ENCODE assay signal across 8 cellular contexts in genomic region chr20:973785-974194, GRCh38. TPM values are rescaled to one million over a fixed set of nuclear protein-coding genes. Genes with fewer than 3 reads are reported as not detected.
DNase-seq lines count a peak whose midpoint lies in the region; ATAC-seq and TF ChIP-seq lines count a peak whose summit lies in the region.

No MANE protein-coding gene starts in this region.

- DNase-seq in DMS 273 (lab: John Stamatoyannopoulos, UW; ENCODE audit: unreplicated experiment) (peak; percentile 63), DMS 273 treated with DMSO at 0.1 percent for 48 hours (lab: John Stamatoyannopoulos, UW) (no peak), GM23338 (ENCODE audit: low spot score) (peak; percentile 83), astrocyte of the hippocampus (ENCODE audit: low read depth, low spot score) (peak; percentile 3), lung microvascular endothelial cell (ENCODE audit: low read depth in 2 of 2) (peak; percentile 21 to 34), prostate gland (ENCODE audit: low spot score) (no peak)

- peaks cover 2% of the 10 kb centered on the region; the same call in 1 of the 3 replicates for H3K4me1 Mint-ChIP-seq in GM23338

- 9% methylated on average over 6 of the region's 6 CpGs for WGBS in prostate gland

- H3K9me3 Mint-ChIP-seq in GM23338, result no peaks in the 10 kb centered on the region; the same call in 2 of the 3 replicates

- no peaks in the 10 kb centered on the region for H3K9me3 ChIP-seq in OCI-LY1 (ENCODE audit: low read length)
- no peaks in the 10 kb centered on the region for H3K9me3 ChIP-seq in prostate gland

- no peaks in the 10 kb centered on the region for H3K79me2 ChIP-seq in GM23338 (replicated peaks; ENCODE audit: insufficient read depth)
- H3K79me2 ChIP-seq in OCI-LY1 (ENCODE audit: insufficient read depth, low read length), result no peaks in the 10 kb centered on the region

- no peak overlapping the region for H2AFZ ChIP-seq in GM23338
- H2AFZ ChIP-seq in OCI-LY1 (ENCODE audit: low read length), result peak overlapping the region; percentile 90; the same call in 1 of the 2 replicates

- H4K20me1 ChIP-seq in GM23338 (replicated peaks; ENCODE audit: insufficient read depth) (no peaks in the 10 kb centered on the region), OCI-LY1 (ENCODE audit: insufficient read depth, low read length) (no peaks in the 10 kb centered on the region)

- no peak for TF ChIP-seq POLR2A in prostate gland (IDR thresholded peaks at IDR 0.05)

- H3K27ac ChIP-seq in GM23338 (ENCODE audit: low read depth) (no peak overlapping the region), OCI-LY1 (ENCODE audit: low read depth, low read length, poor library complexity, severe bottlenecking) (no peak overlapping the region), prostate gland (no peak overlapping the region)

- no peak overlapping the region for H3K4me3 ChIP-seq in GM23338
- no peak overlapping the region for H3K4me3 ChIP-seq in OCI-LY1 (ENCODE audit: low read depth, low read length, poor library complexity, severe bottlenecking)
- no peak overlapping the region for H3K4me3 ChIP-seq in prostate gland

- H3F3A ChIP-seq in GM23338 (replicated peaks; ENCODE audit: low read depth) (no peaks in the 10 kb centered on the region), OCI-LY1 (ENCODE audit: insufficient read depth, low read length) (no peaks in the 10 kb centered on the region)

- no peaks in the 10 kb centered on the region for H3K27me3 ChIP-seq in GM23338 (ENCODE audit: insufficient read depth)
- no peaks in the 10 kb centered on the region; the same call in 1 of the 2 replicates for H3K27me3 ChIP-seq in OCI-LY1 (ENCODE audit: insufficient read depth, low read length)
- H3K27me3 ChIP-seq in prostate gland (replicated peaks; ENCODE audit: insufficient read depth), result no peaks in the 10 kb centered on the region

- H3K9ac ChIP-seq in OCI-LY1 (ENCODE audit: low read length), result no peak overlapping the region

- H3K4me1 ChIP-seq in GM23338 (ENCODE audit: insufficient read depth), result no peaks in the 10 kb centered on the region
- H3K4me1 ChIP-seq in OCI-LY1 (ENCODE audit: insufficient read depth, low read length, severe bottlenecking), result peaks cover 2% of the 10 kb centered on the region
- no peaks in the 10 kb centered on the region for H3K4me1 ChIP-seq in prostate gland (replicated peaks)

- H3K27ac Mint-ChIP-seq in GM23338, result no peak overlapping the region

- H3K4me2 ChIP-seq in GM23338 (no peak overlapping the region), OCI-LY1 (ENCODE audit: low read length) (no peak overlapping the region)

- TF ChIP-seq CTCF in GM23338 (conservative IDR thresholded peaks at IDR 0.05; ENCODE audit: low read depth in 2 of 2), result peak; percentile 66 to 81
- peak; percentile 61 for TF ChIP-seq CTCF in OCI-LY1 (IDR thresholded peaks at IDR 0.05; ENCODE audit: low read length)
- TF ChIP-seq CTCF in prostate gland (IDR thresholded peaks at IDR 0.05), result peak in 1 of 4 experiments; percentile 22

- no peaks in the 10 kb centered on the region for H3K36me3 Mint-ChIP-seq in GM23338 (ENCODE audit: low read depth)

- peaks cover 10% of the 10 kb centered on the region for H3K27me3 Mint-ChIP-seq in GM23338 (ENCODE audit: insufficient read depth, low read depth, poor library complexity)

- H3K9me2 ChIP-seq in GM23338 (ENCODE audit: insufficient read depth) (no peaks in the 10 kb centered on the region), OCI-LY1 (ENCODE audit: low read depth, low read length) (no peaks in the 10 kb centered on the region)

- ATAC-seq in GM23338 (peak; percentile 93), HG02610 (IDR thresholded peaks at IDR 0.05; ENCODE audit: unreplicated experiment) (no peak)

- intact Hi-C loops in prostate gland (cut with DNase I), result no loop called here

- no peaks in the 10 kb centered on the region for H3K36me3 ChIP-seq in GM23338 (ENCODE audit: insufficient read depth)
- H3K36me3 ChIP-seq in OCI-LY1 (ENCODE audit: insufficient read depth, low read length), result no peaks in the 10 kb centered on the region
- H3K36me3 ChIP-seq in prostate gland, result no peaks in the 10 kb centered on the region

- no peak overlapping the region for H3K4me3 Mint-ChIP-seq in GM23338

TF ChIP-seq in GM23338, 12 proteins besides CTCF, POLR2A, EP300 and RAD21:
- TF ChIP-seq NANOG (IDR thresholded peaks at IDR 0.05; ENCODE audit: borderline replicate concordance), result no peak
- TF ChIP-seq ETS1 (IDR thresholded peaks at IDR 0.05), result no peak
- TF ChIP-seq STAT1 (IDR thresholded peaks at IDR 0.05; ENCODE audit: unreplicated experiment), result no peak
- no peak for TF ChIP-seq ZNF114 (CRISPR knock-in tag; IDR thresholded peaks at IDR 0.05)
- TF ChIP-seq JUNB (IDR thresholded peaks at IDR 0.05; ENCODE audit: unreplicated experiment), result no peak
- TF ChIP-seq REST (IDR thresholded peaks at IDR 0.05; ENCODE audit: unreplicated experiment), result no peak
- no peak for TF ChIP-seq POLR2AphosphoS5 (IDR thresholded peaks at IDR 0.05; ENCODE audit: low read depth)
- TF ChIP-seq CREB1 (CRISPR knock-in tag; IDR thresholded peaks at IDR 0.05; ENCODE audit: low read depth), result no peak; the same call in 1 of the 2 replicates

RNA-seq across cellular contexts. Expression of gene RSPO4, which starts 28.3 kb away (rescaled TPM):
- 0.74 and 2.8 TPM in 2 replicates for total RNA-seq in GM23338 (2014; rRNA removed; shearing (Covaris generic))
- polyA plus RNA-seq in GM23338 (2016; fragmentation: Nextera tagmentation; extraction: Ambion mirVana), result 3.6 and 4.5 TPM in 2 replicates
- total RNA-seq in lung microvascular endothelial cell (not detected in 2 replicates), prostate gland (1 to 10 TPM in 1 of 2 donors, not detected in 1; 1.8 TPM)

RNA-seq across cellular contexts. Expression of gene ANGPT4, which starts 57.7 kb away (rescaled TPM):
- 0.17 and 1.0 TPM in 2 replicates for total RNA-seq in GM23338 (2014; rRNA removed; shearing (Covaris generic))
- 0.05 TPM in 1 of 2 replicates, not detected in the other for polyA plus RNA-seq in GM23338 (2016; fragmentation: Nextera tagmentation; extraction: Ambion mirVana)
- total RNA-seq in lung microvascular endothelial cell (not detected in 2 replicates), prostate gland (1 to 10 TPM in 1 of 2 donors, under 1 TPM in 1; 0.27 to 1.2 TPM)

Comparison
In these comparisons a context has a peak if more than half of its experiments do, and no peak if none do; other contexts are left out.
1. DNase-seq: peak in DMS 273 (single experiment), GM23338 (single experiment), astrocyte of the hippocampus (single experiment) and lung microvascular endothelial cell (2 of 2); none in DMS 273 treated with DMSO at 0.1 percent for 48 hours (single experiment) and prostate gland (single experiment).